Comparison of ENCODE assay signal across 14 cellular contexts in genomic region chr20:48689388-48689787, GRCh38.
"Had no signal": no experiment of that assay in that cellular context is flagged by ENCODE, and none has a peak within 500 bp of the region (broad histone marks: within the 10 kb centered on the region; RNA-seq: fewer than 3 reads in every experiment).

No MANE protein-coding gene starts in this region.

- DNase-seq: activated B cell treated with CpG ODN at 0.5 μM for 24 hours; activated CD4-positive, alpha-beta T cell treated with anti-CD3 and anti-CD28 coated beads, Interleukin-2, amount 10 ng/mL, durations not matched to agents 7 days and 5 days; activated naive CD4-positive, alpha-beta T cell treated with anti-CD3 and anti-CD28 coated beads for 36 hours; brain microvascular endothelial cell; dermis blood vessel endothelial cell; lower lobe of right lung; midbrain; nucleus accumbens; psoas muscle; stimulated activated CD4-positive, alpha-beta T cell treated with anti-CD3 and anti-CD28 coated beads, Interleukin-2, amount 100 ng/mL, for 24 hours; uterus had no signal

- H3K4me3 Mint-ChIP-seq: activated B cell treated with CpG ODN at 0.5 μM for 24 hours; activated CD4-positive, alpha-beta T cell treated with anti-CD3 and anti-CD28 coated beads, Interleukin-2, amount 10 ng/mL, durations not matched to agents 7 days and 5 days; activated naive CD4-positive, alpha-beta T cell treated with anti-CD3 and anti-CD28 coated beads for 36 hours; stimulated activated naive CD8-positive, alpha-beta T cell treated with anti-CD3 and anti-CD28 coated beads, Interleukin-15, Interleukin-2, amounts not matched to agents 100 ng/mL and 50 ng/mL, for 24 hours; T-cell had no signal

- ATAC-seq: lower lobe of right lung, psoas muscle, sciatic nerve, T-cell had no signal

- H3K27me3 Mint-ChIP-seq: activated B cell treated with CpG ODN at 0.5 μM for 24 hours; activated CD4-positive, alpha-beta T cell treated with anti-CD3 and anti-CD28 coated beads, Interleukin-2, amount 10 ng/mL, durations not matched to agents 7 days and 5 days; stimulated activated naive CD8-positive, alpha-beta T cell treated with anti-CD3 and anti-CD28 coated beads, Interleukin-15, Interleukin-2, amounts not matched to agents 100 ng/mL and 50 ng/mL, for 24 hours; T-cell had no signal

- H3K9me3 Mint-ChIP-seq: activated B cell treated with CpG ODN at 0.5 μM for 24 hours; activated CD4-positive, alpha-beta T cell treated with anti-CD3 and anti-CD28 coated beads, Interleukin-2, amount 10 ng/mL, durations not matched to agents 7 days and 5 days; activated naive CD4-positive, alpha-beta T cell treated with anti-CD3 and anti-CD28 coated beads for 36 hours; stimulated activated naive CD8-positive, alpha-beta T cell treated with anti-CD3 and anti-CD28 coated beads, Interleukin-15, Interleukin-2, amounts not matched to agents 100 ng/mL and 50 ng/mL, for 24 hours; T-cell had no signal

- H3K27ac Mint-ChIP-seq: activated B cell treated with CpG ODN at 0.5 μM for 24 hours; activated naive CD4-positive, alpha-beta T cell treated with anti-CD3 and anti-CD28 coated beads for 36 hours had no signal
